In genomic region chr6:117771403-117771802, GRCh38 we compare ENCODE assay signal across 1 cellular context.
A peak's percentile ranks its signal among the peaks of the same experiment; 100 is the strongest.
TF ChIP-seq lines count a peak whose summit lies in the region.

No MANE protein-coding gene starts in this region.

TF ChIP-seq in GM12878, 131 proteins besides CTCF, POLR2A, EP300 and RAD21 (continued from another document and continues in another):
- no peak for TF ChIP-seq MLLT1 (IDR thresholded peaks at IDR 0.05)
- TF ChIP-seq NKRF (conservative IDR thresholded peaks at IDR 0.05): no peak
- TF ChIP-seq SREBF1 (IDR thresholded peaks at IDR 0.05; ENCODE audit: low read length): no peak
- TF ChIP-seq KAT2A (conservative IDR thresholded peaks at IDR 0.05; ENCODE audit: control insufficient read depth, low read depth, low read length): no peak
- no peak for TF ChIP-seq ELK1 (IDR thresholded peaks at IDR 0.05; ENCODE audit: low read depth, low read length)
- TF ChIP-seq NFYA (IDR thresholded peaks at IDR 0.05; ENCODE audit: borderline replicate concordance, low read depth, low read length): no peak
- TF ChIP-seq MEF2B (IDR thresholded peaks at IDR 0.05; ENCODE audit: partially characterized antibody, poor library complexity, severe bottlenecking): peak; percentile 44
- peak; percentile 83 for TF ChIP-seq BCL11A (IDR thresholded peaks at IDR 0.05; ENCODE audit: low read depth, low read length)
- TF ChIP-seq HDAC6 (IDR thresholded peaks at IDR 0.05; ENCODE audit: unreplicated experiment): no peak
- no peak for TF ChIP-seq ZNF24 (IDR thresholded peaks at IDR 0.05)
- TF ChIP-seq NR2F1 (conservative IDR thresholded peaks at IDR 0.05): no peak
- no peak; the same call in 1 of the 2 replicates for TF ChIP-seq MTA3 (IDR thresholded peaks at IDR 0.05; ENCODE audit: borderline replicate concordance, low read length)
- 0 out of 2 replicates have a peak, but pooled peaks have one; percentile 59 for TF ChIP-seq MEF2A (IDR thresholded peaks at IDR 0.05; ENCODE audit: insufficient read depth, low read depth, low read length)
- no peak for TF ChIP-seq LARP7 (IDR thresholded peaks at IDR 0.05)
- no peak for TF ChIP-seq CHD1 (IDR thresholded peaks at IDR 0.05; ENCODE audit: low read depth, low read length)
- TF ChIP-seq IRF4 (IDR thresholded peaks at IDR 0.05; ENCODE audit: low read depth, low read length): peak; percentile 95
- no peak for TF ChIP-seq ZZZ3 (IDR thresholded peaks at IDR 0.05; ENCODE audit: control insufficient read depth, insufficient read length, low read depth)
- no peak for TF ChIP-seq ZNF274 (IDR thresholded peaks at IDR 0.05; ENCODE audit: insufficient read depth, insufficient read length)
- peak; percentile 82; the same call in 1 of the 2 replicates for TF ChIP-seq PAX5 (IDR thresholded peaks at IDR 0.05; ENCODE audit: borderline replicate concordance, low read depth, low read length)
- TF ChIP-seq SPI1 (IDR thresholded peaks at IDR 0.05; ENCODE audit: borderline replicate concordance, insufficient read depth, low read depth, low read length): peak; percentile 99
- no peak for TF ChIP-seq RB1 (IDR thresholded peaks at IDR 0.05; ENCODE audit: borderline replicate concordance)
- TF ChIP-seq ZBTB4 (CRISPR knock-in tag; IDR thresholded peaks at IDR 0.05): no peak
- TF ChIP-seq KDM1A (IDR thresholded peaks at IDR 0.05; ENCODE audit: borderline replicate concordance): no peak
- peak; percentile 76 for TF ChIP-seq DPF2 (IDR thresholded peaks at IDR 0.05)
- no peak for TF ChIP-seq NFXL1 (IDR thresholded peaks at IDR 0.05; ENCODE audit: borderline replicate concordance)
- no peak for TF ChIP-seq TCF12 (IDR thresholded peaks at IDR 0.05; ENCODE audit: low read depth, low read length)
- TF ChIP-seq MTA2 (IDR thresholded peaks at IDR 0.05; ENCODE audit: low read depth): peak; percentile 82; the same call in 1 of the 2 replicates
- TF ChIP-seq SREBF2 (IDR thresholded peaks at IDR 0.05; ENCODE audit: low read length): no peak
- TF ChIP-seq CEBPB (IDR thresholded peaks at IDR 0.05; ENCODE audit: borderline replicate concordance in 1 of 2, low read depth in 2 of 2, low read length in 2 of 2): no peak
- no peak for TF ChIP-seq RCOR1 (conservative IDR thresholded peaks at IDR 0.05; ENCODE audit: low read depth, low read length)
- TF ChIP-seq CHD4 (IDR thresholded peaks at IDR 0.05): no peak
- TF ChIP-seq BACH1 (IDR thresholded peaks at IDR 0.05; ENCODE audit: borderline replicate concordance): peak; percentile 40; the same call in 1 of the 2 replicates
- TF ChIP-seq ZNF622 (IDR thresholded peaks at IDR 0.05): no peak
- no peak for TF ChIP-seq CBX3 (IDR thresholded peaks at IDR 0.05; ENCODE audit: borderline replicate concordance, low read depth)
- TF ChIP-seq TARDBP (IDR thresholded peaks at IDR 0.05; ENCODE audit: borderline replicate concordance): no peak
- peak; percentile 75 for TF ChIP-seq NFIC (IDR thresholded peaks at IDR 0.05; ENCODE audit: low read depth, low read length)
- no peak for TF ChIP-seq SKIL (IDR thresholded peaks at IDR 0.05; ENCODE audit: low read depth, poor library complexity, severe bottlenecking)
- TF ChIP-seq PRDM15 (CRISPR knock-in tag; IDR thresholded peaks at IDR 0.05): no peak
- TF ChIP-seq SMC3 (IDR thresholded peaks at IDR 0.05; ENCODE audit: borderline replicate concordance, low read length): no peak
- TF ChIP-seq ZNF217 (IDR thresholded peaks at IDR 0.05): no peak
- no peak for TF ChIP-seq SUZ12 (IDR thresholded peaks at IDR 0.05; ENCODE audit: unreplicated experiment)
- peak; percentile 83 to 84 for TF ChIP-seq IKZF2 (IDR thresholded peaks at IDR 0.05)
- TF ChIP-seq KLF5 (IDR thresholded peaks at IDR 0.05; ENCODE audit: partially characterized antibody): no peak
- TF ChIP-seq ATF3 (IDR thresholded peaks at IDR 0.05; ENCODE audit: borderline replicate concordance, extremely low read depth, low read depth, low read length): no peak
- peak; percentile 42; the same call in 1 of the 3 replicates for TF ChIP-seq POU2F2 (IDR thresholded peaks at IDR 0.05; ENCODE audit: borderline replicate concordance, low read depth, low read length)
- TF ChIP-seq WRNIP1 (IDR thresholded peaks at IDR 0.05; ENCODE audit: borderline replicate concordance, low read depth, low read length): no peak
- no peak for TF ChIP-seq POLR2AphosphoS5 (IDR thresholded peaks at IDR 0.05; ENCODE audit: low read length)
- no peak for TF ChIP-seq ZBTB33 (IDR thresholded peaks at IDR 0.05)
- no peak for TF ChIP-seq TCF7 (IDR thresholded peaks at IDR 0.05; ENCODE audit: borderline replicate concordance)
- TF ChIP-seq CREM (IDR thresholded peaks at IDR 0.05; ENCODE audit: low read depth): 0 out of 2 replicates have a peak, but pooled peaks have one; percentile 41
- no peak for TF ChIP-seq GABPA (IDR thresholded peaks at IDR 0.05; ENCODE audit: low read depth)
- peak; percentile 59 for TF ChIP-seq ATF7 (IDR thresholded peaks at IDR 0.05; ENCODE audit: low read depth)
- no peak for TF ChIP-seq TAF1 (IDR thresholded peaks at IDR 0.05; ENCODE audit: borderline replicate concordance, low read depth, low read length)
